ENCODE assay signal across 1 cellular context in genomic region chr20:43963233-43963632, GRCh38.
TF ChIP-seq lines count a peak whose summit lies in the region.

No MANE protein-coding gene starts in this region.

TF ChIP-seq in K562, 482 proteins besides CTCF, POLR2A, EP300 and RAD21:
- TF ChIP-seq CREB1 (IDR thresholded peaks at IDR 0.05) (no peak), CREB1 (CRISPR knock-in tag; IDR thresholded peaks at IDR 0.05) (no peak), CAMTA2 (CRISPR knock-in tag; conservative IDR thresholded peaks at IDR 0.05) (no peak), JUND (IDR thresholded peaks at IDR 0.05; ENCODE audit: borderline replicate concordance, low read depth, low read length) (0 out of 2 replicates have a peak, but pooled peaks have one; percentile 12), JUND (tag; IDR thresholded peaks at IDR 0.05; ENCODE audit: borderline replicate concordance, low read depth, low read length) (no peak), ATF3 (IDR thresholded peaks at IDR 0.05) (0 out of 2 replicates have a peak, but pooled peaks have one; percentile 19), ATF3 (CRISPR knock-in tag; conservative IDR thresholded peaks at IDR 0.05) (no peak), HINFP (tag; conservative IDR thresholded peaks at IDR 0.05; ENCODE audit: low read depth) (no peak), MTF1 (CRISPR knock-in tag; IDR thresholded peaks at IDR 0.05; ENCODE audit: borderline replicate concordance) (no peak), WHSC1 (IDR thresholded peaks at IDR 0.05; ENCODE audit: low read length) (no peak), ATF2 (CRISPR knock-in tag; IDR thresholded peaks at IDR 0.05) (no peak), MIER1 (IDR thresholded peaks at IDR 0.05; ENCODE audit: low read depth) (no peak), HOXB6 (CRISPR knock-in tag; IDR thresholded peaks at IDR 0.05; ENCODE audit: borderline replicate concordance) (no peak), ZNF785 (CRISPR knock-in tag; IDR thresholded peaks at IDR 0.05) (no peak), USF1 (CRISPR knock-in tag; IDR thresholded peaks at IDR 0.05) (0 out of 2 replicates have a peak, but pooled peaks have one; percentile 9), ZNF217 (CRISPR knock-in tag; IDR thresholded peaks at IDR 0.05) (no peak), NR2C2 (CRISPR knock-in tag; IDR thresholded peaks at IDR 0.05) (no peak), NR2C2 (tag; IDR thresholded peaks at IDR 0.05) (peak; percentile 24; the same call in 1 of the 2 replicates), MLLT1 (IDR thresholded peaks at IDR 0.05) (no peak), ZNF584 (CRISPR knock-in tag; IDR thresholded peaks at IDR 0.05; ENCODE audit: low read depth) (0 out of 2 replicates have a peak, but pooled peaks have one; percentile 9), ZNF699 (CRISPR knock-in tag; IDR thresholded peaks at IDR 0.05; ENCODE audit: insufficient replicate concordance) (no peak), ATF7 (IDR thresholded peaks at IDR 0.05) (peak; percentile 29; the same call in 1 of the 2 replicates)
